In genomic region chr1:48931571-48932251, GRCh38 we compare ENCODE assay signal across 15 cellular contexts.
DNase-seq lines count a peak whose midpoint lies in the region; ATAC-seq and TF ChIP-seq lines count a peak whose summit lies in the region.
"Had no signal": no experiment of that assay in that cellular context is flagged by ENCODE, and none has a peak within 500 bp of the region (broad histone marks: within the 10 kb centered on the region; RNA-seq: fewer than 3 reads in every experiment).

No MANE protein-coding gene starts in this region.

- peaks cover 48% of the 10 kb centered on the region for H3K9me3 Mint-ChIP-seq in HFFc6
- H3K9me3 Mint-ChIP-seq: dendritic cell treated with granulocyte-macrophage colony-stimulating factor and Interleukin-4, amounts not matched to agents 40 ng/mL and 50 ng/mL, for 4 days had no signal

- no peak overlapping the region for H3K4me3 Mint-ChIP-seq in HFFc6
- H3K4me3 Mint-ChIP-seq: dendritic cell treated with granulocyte-macrophage colony-stimulating factor and Interleukin-4, amounts not matched to agents 40 ng/mL and 50 ng/mL, for 4 days had no signal

- peak overlapping the region; percentile 28 for H3K4me3 ChIP-seq in AG10803 (ENCODE audit: low read length)
- H3K4me3 ChIP-seq in choroid plexus epithelial cell (ENCODE audit: low read depth, low read length) = no peak overlapping the region
- H3K4me3 ChIP-seq: heart left ventricle had no signal

- DNase-seq in AG10803 (ENCODE audit: low read depth) = peak; percentile 81
- peak; percentile 11 for DNase-seq in NCI-H69 (lab: John Stamatoyannopoulos, UW)
- DNase-seq in choroid plexus epithelial cell (ENCODE audit: low read depth) = peak; percentile 6
- peak; percentile 27 for DNase-seq in non-pigmented ciliary epithelial cell (ENCODE audit: low read depth)
- no peak for DNase-seq in HFFc6
- no peak for DNase-seq in NCI-H526 (lab: John Stamatoyannopoulos, UW)
- DNase-seq: activated CD4-positive, CD25-positive, alpha-beta regulatory T cell treated with anti-CD3 and anti-CD28 coated beads, Interleukin-2, amount 50 U/mL, for 72 hours; activated gamma-delta T cell; GF-D8; heart left ventricle; NCI-H524 treated with DMSO at 0.1 percent for 48 hours; trophoblast cell had no signal

- no peak overlapping the region for H3K27ac Mint-ChIP-seq in HFFc6
- H3K27ac Mint-ChIP-seq: dendritic cell treated with granulocyte-macrophage colony-stimulating factor and Interleukin-4, amounts not matched to agents 40 ng/mL and 50 ng/mL, for 4 days had no signal

- ATAC-seq in HG02642 (IDR thresholded peaks at IDR 0.05; ENCODE audit: poor library complexity, unreplicated experiment) = no peak
- ATAC-seq in GM21390 (IDR thresholded peaks at IDR 0.05; ENCODE audit: unreplicated experiment) = no peak

- TF ChIP-seq CTCF in AG10803 (conservative IDR thresholded peaks at IDR 0.05; ENCODE audit: low read length) (no peak), choroid plexus epithelial cell (conservative IDR thresholded peaks at IDR 0.05; ENCODE audit: low read depth, low read length) (no peak), HFFc6 (IDR thresholded peaks at IDR 0.05) (no peak)

- no peaks in the 10 kb centered on the region for H3K36me3 Mint-ChIP-seq in HFFc6 (ENCODE audit: low read depth)

- H3K27me3 Mint-ChIP-seq in HFFc6 (ENCODE audit: insufficient read depth) = peaks cover 2% of the 10 kb centered on the region; the same call in 1 of the 2 replicates

- no peaks in the 10 kb centered on the region for H3K4me1 Mint-ChIP-seq in HFFc6 (ENCODE audit: low read depth)

Comparison
In these comparisons a context has a peak if more than half of its experiments do, and no peak if none do; other contexts are left out.
1. DNase-seq: peak in AG10803 (single experiment), NCI-H69 (single experiment), choroid plexus epithelial cell (single experiment) and non-pigmented ciliary epithelial cell (single experiment); none in HFFc6 (single experiment) and NCI-H526 (0 of 2).